ENCODE assay signal across 8 cellular contexts in genomic region chr2:70767699-70768584, GRCh38. TPM values are rescaled to one million over a fixed set of nuclear protein-coding genes. Genes with fewer than 3 reads are reported as not detected.
DNase-seq lines count a peak whose midpoint lies in the region; ATAC-seq lines count a peak whose summit lies in the region.

ADD2 (minus strand) TSS chr2:70768200; CDS start chr2:70706408, 61,792 bp downstream.

- H3K4me1 ChIP-seq in effector memory CD4-positive, alpha-beta T cell (ENCODE audit: control insufficient read depth, insufficient read depth, low read length, poor library complexity, severe bottlenecking) = peaks cover 10% of the 10 kb centered on the region
- peaks cover 18% of the 10 kb centered on the region for H3K4me1 ChIP-seq in mononuclear cell (ENCODE audit: insufficient read depth, low read length)

- no peak for ATAC-seq in GM21723 (IDR thresholded peaks at IDR 0.05; ENCODE audit: unreplicated experiment)

- H3K27ac ChIP-seq in effector memory CD4-positive, alpha-beta T cell (ENCODE audit: insufficient read depth, low read length, poor library complexity, severe bottlenecking) = no peak within 1 kb of the TSS

- H3K9me3 Mint-ChIP-seq in activated CD4-positive, alpha-beta T cell treated with anti-CD3 and anti-CD28 coated beads, Interleukin-2, amount 10 ng/mL, durations not matched to agents 24 days and 14 days = no peaks in the 10 kb centered on the region
- no peaks in the 10 kb centered on the region for H3K9me3 Mint-ChIP-seq in stimulated activated naive CD8-positive, alpha-beta T cell treated with anti-CD3 and anti-CD28 coated beads, Interleukin-15, Interleukin-2, amounts not matched to agents 100 ng/mL and 50 ng/mL, for 24 hours

- H3K27ac Mint-ChIP-seq in activated CD4-positive, alpha-beta T cell treated with anti-CD3 and anti-CD28 coated beads, Interleukin-2, amount 10 ng/mL, durations not matched to agents 24 days and 14 days = peak within 1 kb of the TSS; percentile 68
- peak within 1 kb of the TSS; percentile 71 for H3K27ac Mint-ChIP-seq in stimulated activated naive CD8-positive, alpha-beta T cell treated with anti-CD3 and anti-CD28 coated beads, Interleukin-15, Interleukin-2, amounts not matched to agents 100 ng/mL and 50 ng/mL, for 24 hours

- peaks cover 10% of the 10 kb centered on the region for H3K4me1 Mint-ChIP-seq in activated CD4-positive, alpha-beta T cell treated with anti-CD3 and anti-CD28 coated beads, Interleukin-2, amount 10 ng/mL, durations not matched to agents 24 days and 14 days
- peaks cover 8% of the 10 kb centered on the region for H3K4me1 Mint-ChIP-seq in stimulated activated naive CD8-positive, alpha-beta T cell treated with anti-CD3 and anti-CD28 coated beads, Interleukin-15, Interleukin-2, amounts not matched to agents 100 ng/mL and 50 ng/mL, for 24 hours (ENCODE audit: low read depth)

- H3K27me3 Mint-ChIP-seq in activated CD4-positive, alpha-beta T cell treated with anti-CD3 and anti-CD28 coated beads, Interleukin-2, amount 10 ng/mL, durations not matched to agents 24 days and 14 days = peaks cover 43% of the 10 kb centered on the region
- peaks cover 44% of the 10 kb centered on the region for H3K27me3 Mint-ChIP-seq in stimulated activated naive CD8-positive, alpha-beta T cell treated with anti-CD3 and anti-CD28 coated beads, Interleukin-15, Interleukin-2, amounts not matched to agents 100 ng/mL and 50 ng/mL, for 24 hours

- H3K36me3 Mint-ChIP-seq in activated CD4-positive, alpha-beta T cell treated with anti-CD3 and anti-CD28 coated beads, Interleukin-2, amount 10 ng/mL, durations not matched to agents 24 days and 14 days (ENCODE audit: low read depth) = no peaks in the 10 kb centered on the region
- H3K36me3 Mint-ChIP-seq in stimulated activated naive CD8-positive, alpha-beta T cell treated with anti-CD3 and anti-CD28 coated beads, Interleukin-15, Interleukin-2, amounts not matched to agents 100 ng/mL and 50 ng/mL, for 24 hours (ENCODE audit: low read depth) = no peaks in the 10 kb centered on the region

- peaks cover 19% of the 10 kb centered on the region for H3K27me3 ChIP-seq in effector memory CD4-positive, alpha-beta T cell (replicated peaks; ENCODE audit: control insufficient read depth, insufficient read depth, low read length, poor library complexity, severe bottlenecking)
- H3K27me3 ChIP-seq in mononuclear cell (ENCODE audit: insufficient read depth, low read length) = peaks cover 55% of the 10 kb centered on the region

- H3K4me3 Mint-ChIP-seq in activated CD4-positive, alpha-beta T cell treated with anti-CD3 and anti-CD28 coated beads, Interleukin-2, amount 10 ng/mL, durations not matched to agents 24 days and 14 days = peak within 1 kb of the TSS; percentile 89
- H3K4me3 Mint-ChIP-seq in stimulated activated naive CD8-positive, alpha-beta T cell treated with anti-CD3 and anti-CD28 coated beads, Interleukin-15, Interleukin-2, amounts not matched to agents 100 ng/mL and 50 ng/mL, for 24 hours = peak within 1 kb of the TSS; percentile 85

- peak; percentile 80 for DNase-seq in GM03348 (ENCODE audit: low spot score)
- peak; percentile 81 for DNase-seq in NCI-H146 (lab: John Stamatoyannopoulos, UW)
- DNase-seq in activated CD4-positive, alpha-beta T cell treated with anti-CD3 and anti-CD28 coated beads, Interleukin-2, amount 10 ng/mL, durations not matched to agents 24 days and 14 days = peak; percentile 84
- no peak for DNase-seq in effector memory CD4-positive, alpha-beta T cell
- DNase-seq in HuH-7.5 (ENCODE audit: low spot score) = no peak

- H3K36me3 ChIP-seq in effector memory CD4-positive, alpha-beta T cell (ENCODE audit: control insufficient read depth, insufficient read depth, low read length) = no peaks in the 10 kb centered on the region

- no peaks in the 10 kb centered on the region for H3K9me3 ChIP-seq in effector memory CD4-positive, alpha-beta T cell (ENCODE audit: control insufficient read depth, low read length)
- H3K9me3 ChIP-seq in mononuclear cell (ENCODE audit: low read depth, low read length) = no peaks in the 10 kb centered on the region

- H3K4me3 ChIP-seq in effector memory CD4-positive, alpha-beta T cell (ENCODE audit: insufficient read depth, low read depth, low read length, poor library complexity, severe bottlenecking) = peak within 1 kb of the TSS; percentile 62
- H3K4me3 ChIP-seq in mononuclear cell (ENCODE audit: low read length) = peak within 1 kb of the TSS; percentile 43

- intact Hi-C loops in activated CD4-positive, alpha-beta T cell treated with anti-CD3 and anti-CD28 coated beads, Interleukin-2, amount 10 ng/mL, durations not matched to agents 24 days and 14 days (cut with micrococcal nuclease) = loop anchor here (5.0 kb wide), 1 partner anchor 111 kb away; no protein-coding TSS in a partner anchor

RNA-seq across cellular contexts. Expression of gene ADD2, which starts in this region (rescaled TPM):
- total RNA-seq in activated CD4-positive, alpha-beta T cell treated with anti-CD3 and anti-CD28 coated beads, Interleukin-2, amount 10 ng/mL, durations not matched to agents 24 days and 14 days = 6.1 and 8.2 TPM in 2 replicates
- total RNA-seq in mononuclear cell = 2.4 TPM

Comparison
In these comparisons a context has a peak if more than half of its experiments do, and no peak if none do; other contexts are left out.
1. DNase-seq: peak in GM03348 (single experiment), NCI-H146 (single experiment) and activated CD4-positive, alpha-beta T cell treated with anti-CD3 and anti-CD28 coated beads, Interleukin-2, amount 10 ng/mL, durations not matched to agents 24 days and 14 days (single experiment); none in effector memory CD4-positive, alpha-beta T cell (0 of 3) and HuH-7.5 (single experiment).